Comparison of ENCODE assay signal across 8 cellular contexts in the genomic region with DNA sequence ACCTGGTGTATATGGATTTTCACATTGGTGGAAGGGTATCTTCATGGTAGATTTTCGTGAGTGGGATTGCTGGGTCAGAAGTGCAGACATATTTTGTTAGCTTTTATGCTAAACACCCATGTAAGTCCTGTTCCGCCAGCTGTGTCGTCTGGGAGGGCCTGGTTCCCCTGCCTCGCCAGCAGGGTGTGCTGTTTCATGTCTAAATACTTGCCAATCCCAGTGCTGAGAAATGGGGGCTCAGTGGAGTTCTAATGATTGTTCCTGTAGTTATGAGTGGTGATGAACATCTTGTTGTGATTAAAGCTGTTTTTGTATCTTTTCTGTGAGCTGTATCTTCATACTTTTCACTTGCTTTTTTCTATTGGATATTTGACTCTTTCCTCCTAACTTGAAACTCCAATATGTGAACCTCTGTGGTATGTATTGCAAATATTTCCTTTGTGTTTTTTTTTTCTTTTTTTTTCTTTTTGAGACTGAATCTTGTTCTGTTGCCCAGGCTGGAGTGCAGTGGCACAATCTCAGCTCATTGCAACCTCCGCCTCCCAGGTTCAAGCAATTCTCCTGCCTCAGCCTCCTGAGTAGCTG. TPM values are rescaled to one million over a fixed set of nuclear protein-coding genes. Genes with fewer than 3 reads are reported as not detected.
A peak's percentile ranks its signal among the peaks of the same experiment; 100 is the strongest.
DNase-seq lines count a peak whose midpoint lies in the region; ATAC-seq and TF ChIP-seq lines count a peak whose summit lies in the region.

No MANE protein-coding gene starts in this region.

- H3K9me3 ChIP-seq in right lobe of liver (no peaks in the 10 kb centered on the region), thoracic aorta (no peaks in the 10 kb centered on the region)

- no peak for TF ChIP-seq POLR2A in right lobe of liver (IDR thresholded peaks at IDR 0.05)

- H3K4me1 Mint-ChIP-seq in brain: no peaks in the 10 kb centered on the region

- peaks cover 3 to 12% (median 4%) of the 10 kb centered on the region in 5 experiments for H3K9me3 Mint-ChIP-seq in brain

- H3K27ac Mint-ChIP-seq in brain: peak overlapping the region in 1 of 5 experiments; percentile 32

- H3K4me1 ChIP-seq in right lobe of liver (peaks cover 0 to 53% (median 13%) of the 10 kb centered on the region in 4 donors), thoracic aorta (ENCODE audit: control insufficient read depth in 1 of 2, low read depth in 2 of 2) (peaks cover 0 to 21% of the 10 kb centered on the region in 2 donors)

- H3K4me3 Mint-ChIP-seq in brain: no peak overlapping the region

- H3K27me3 ChIP-seq in right lobe of liver (no peaks in the 10 kb centered on the region), thoracic aorta (replicated peaks; ENCODE audit: insufficient read depth) (no peaks in the 10 kb centered on the region)

- WGBS in right lobe of liver (ENCODE audit: insufficient coverage, low coverage, low lambda C conversion rate, missing lambda C conversion rate): 55% methylated on average over 4 of the region's 5 CpGs

- peaks cover 91% of the 10 kb centered on the region for H3K36me3 Mint-ChIP-seq in brain

- intact Hi-C loops in right lobe of liver (cut with DNase I): no loop called here

- peaks cover 2% of the 10 kb centered on the region for H3K27me3 Mint-ChIP-seq in brain

- ATAC-seq in right lobe of liver (peak; percentile 43 to 62 (median 50)), thoracic aorta (ENCODE audit: insufficient number of reproducible peaks, low FRiP score, low read depth) (no peak), HG02610 (IDR thresholded peaks at IDR 0.05; ENCODE audit: unreplicated experiment) (no peak), GM21526 (IDR thresholded peaks at IDR 0.05; ENCODE audit: low FRiP score, unreplicated experiment) (no peak)

- H3K27ac ChIP-seq in right lobe of liver (peak overlapping the region in 2 of 3 donors; percentile 36 to 63), thoracic aorta (peak overlapping the region; percentile 55 to 69)

- DNase-seq in AG08395 (ENCODE audit: low spot score) (peak; percentile 73), GM20000 (ENCODE audit: low spot score) (peak; percentile 66), SHP77 (lab: John Stamatoyannopoulos, UW) (peak; percentile 22 to 32), right lobe of liver (no peak), thoracic aorta (ENCODE audit: low spot score) (no peak)

- no peaks in the 10 kb centered on the region for H3K36me3 ChIP-seq in right lobe of liver
- no peaks in the 10 kb centered on the region for H3K36me3 ChIP-seq in thoracic aorta

- TF ChIP-seq CTCF in GM20000 (IDR thresholded peaks at IDR 0.05; ENCODE audit: extremely low read depth, missing control alignments): peak; percentile 71
- peak; percentile 17 to 54 for TF ChIP-seq CTCF in brain (conservative IDR thresholded peaks at IDR 0.05)
- peak; percentile 36 to 83 (median 59) for TF ChIP-seq CTCF in right lobe of liver (IDR thresholded peaks at IDR 0.05)
- TF ChIP-seq CTCF in thoracic aorta (IDR thresholded peaks at IDR 0.05): peak; percentile 38

- H3K4me3 ChIP-seq in right lobe of liver (no peak overlapping the region), thoracic aorta (peak overlapping the region; percentile 13)

RNA-seq across cellular contexts. Expression of gene KDM4B, which starts 32.7 kb away (rescaled TPM):
- polyA plus RNA-seq in brain (ENCODE audit: insufficient read depth, low read depth, low replicate concordance): 41.0 TPM
- total RNA-seq in right lobe of liver (10 to 100 TPM; 14.2 to 36.9 (median 29.1) TPM), thoracic aorta (10 to 100 TPM; 49.1 to 54.0 TPM)

Comparison
In these comparisons a context has a peak if more than half of its experiments do, and no peak if none do; other contexts are left out.
1. DNase-seq: peak in AG08395 (single experiment), GM20000 (single experiment) and SHP77 (2 of 2); none in right lobe of liver (0 of 3) and thoracic aorta (single experiment).
2. ATAC-seq: peak in right lobe of liver (4 of 4); none in thoracic aorta (single experiment), HG02610 (single experiment) and GM21526 (single experiment).
3. Peak in every context shown above with its lines, with median percentiles within 50 percentile points of each other: CTCF ChIP-seq.